14 cellular contexts compared by ENCODE assay signal in the genomic region with DNA sequence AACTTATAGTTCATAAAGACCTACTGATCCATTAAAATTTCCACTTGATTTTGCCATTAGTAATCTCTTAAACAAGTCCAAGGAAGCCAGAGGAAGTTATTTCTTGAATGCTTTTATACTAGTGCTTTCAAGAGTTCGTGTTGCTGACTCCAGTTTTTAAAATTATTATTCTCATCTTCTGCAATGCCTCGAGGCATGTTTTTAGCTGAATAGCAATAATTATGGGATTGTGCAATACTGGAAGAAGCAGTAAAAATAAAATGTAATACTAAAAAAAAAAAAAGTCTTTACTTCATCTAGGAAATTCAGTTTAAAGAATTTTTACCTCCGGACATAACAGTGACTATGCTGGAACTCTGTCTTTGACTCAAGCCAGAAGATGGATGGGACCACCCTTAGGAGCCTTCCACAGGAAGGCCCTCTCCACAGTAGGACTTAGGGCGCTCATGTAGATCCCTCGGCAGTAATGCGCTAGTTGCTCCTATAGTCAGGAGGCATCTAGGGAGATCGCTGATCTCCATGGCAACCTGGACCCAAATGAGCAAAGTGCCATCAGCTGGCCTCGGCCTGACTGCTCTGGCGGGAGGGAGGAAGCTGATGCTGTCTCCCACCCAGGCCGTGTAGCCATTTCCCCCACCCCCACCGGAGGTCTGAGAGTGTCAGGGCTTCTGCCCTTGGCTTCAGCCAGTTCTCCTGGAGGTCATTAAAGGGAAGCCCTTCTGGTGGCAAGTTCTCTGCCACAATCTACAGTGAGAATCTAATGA. TPM values are rescaled to one million over a fixed set of nuclear protein-coding genes. Genes with fewer than 3 reads are reported as not detected.
DNase-seq lines count a peak whose midpoint lies in the region; ATAC-seq and TF ChIP-seq lines count a peak whose summit lies in the region.
"Had no signal": no experiment of that assay in that cellular context is flagged by ENCODE, and none has a peak within 500 bp of the region (broad histone marks: within the 10 kb centered on the region; RNA-seq: fewer than 3 reads in every experiment).

No MANE protein-coding gene starts in this region.

- H3K27ac ChIP-seq in SK-N-MC (peak overlapping the region; percentile 92), right cardiac atrium (ENCODE audit: low read length) (peak overlapping the region; percentile 9), skeletal muscle tissue (ENCODE audit: low read depth, low read length) (peak overlapping the region; percentile 49), tibial nerve (peak overlapping the region in 2 of 4 donors; percentile 8 to 50)

- intact Hi-C loops in right cardiac atrium (cut with DNase I), result no loop called here

- H3K9ac ChIP-seq in SK-N-MC (ENCODE audit: insufficient read length), result no peak overlapping the region
- no peak overlapping the region for H3K9ac ChIP-seq in skeletal muscle tissue (ENCODE audit: low read depth in 1 of 3, low read length in 3 of 3)

- no peak for TF ChIP-seq CTCF in tibial nerve (IDR thresholded peaks at IDR 0.05)

- H3K4me1 ChIP-seq in right cardiac atrium (ENCODE audit: control insufficient read depth, insufficient read depth, low read length), result no peaks in the 10 kb centered on the region
- peaks cover 6 to 10% (median 8%) of the 10 kb centered on the region in 3 donors for H3K4me1 ChIP-seq in skeletal muscle tissue (ENCODE audit: control insufficient read depth in 3 of 3, insufficient read depth in 3 of 3, low read length in 3 of 3)
- peaks cover 0 to 26% (median 16%) of the 10 kb centered on the region in 4 donors for H3K4me1 ChIP-seq in tibial nerve

- H3K4me3 Mint-ChIP-seq in naive thymus-derived CD8-positive, alpha-beta T cell, result no peak overlapping the region
- H3K4me3 Mint-ChIP-seq: central memory CD8-positive, alpha-beta T cell had no signal

- peak in 1 of 2 donors; percentile 8 for TF ChIP-seq EP300 in tibial nerve (IDR thresholded peaks at IDR 0.05)

- DNase-seq in CD1c-positive myeloid dendritic cell (ENCODE audit: extremely low spot score) (peak; percentile 51), SK-N-MC (ENCODE audit: low read depth, low spot score) (peak; percentile 92), right cardiac atrium (peak in 2 of 3 donors; percentile 56 to 58), GDM1 (lab: John Stamatoyannopoulos, UW) (no peak), DMS 273 (lab: John Stamatoyannopoulos, UW; ENCODE audit: unreplicated experiment) (no peak), tibial nerve (ENCODE audit: low spot score in 2 of 2) (no peak)
- no peak for DNase-seq in naive thymus-derived CD8-positive, alpha-beta T cell
- DNase-seq: activated T-cell treated with anti-CD3 and anti-CD28 coated beads for 4 hours; Karpas-422; kidney; NCI-H187; stimulated activated CD4-positive, alpha-beta T cell treated with anti-CD3 and anti-CD28 coated beads, Interleukin-4, amount 100 ng/mL, for 24 hours had no signal

- POLR2A ChIA-PET in naive thymus-derived CD8-positive, alpha-beta T cell (lab: Charles Lee), result no interaction called here

- 77% methylated on average over 11 of the region's 11 CpGs for WGBS in right cardiac atrium
- 53 to 61% methylated on average over 8 to 11 of the region's 11 CpGs for WGBS in tibial nerve, 2 donors

- H3K27me3 Mint-ChIP-seq in naive thymus-derived CD8-positive, alpha-beta T cell, result peaks cover 1 to 13% (median 9%) of the 10 kb centered on the region in 5 donors

- H3K9me3 Mint-ChIP-seq in naive thymus-derived CD8-positive, alpha-beta T cell, result peaks cover 0 to 2% (median 0%) of the 10 kb centered on the region in 9 donors
- H3K9me3 Mint-ChIP-seq: central memory CD8-positive, alpha-beta T cell had no signal

- ATAC-seq in right cardiac atrium, result peak in 1 of 2 donors; percentile 5
- ATAC-seq in naive thymus-derived CD8-positive, alpha-beta T cell, result no peak

- peaks cover 0 to 16% (median 2%) of the 10 kb centered on the region in 4 donors for H3K4me1 Mint-ChIP-seq in naive thymus-derived CD8-positive, alpha-beta T cell
- H3K4me1 Mint-ChIP-seq: central memory CD8-positive, alpha-beta T cell had no signal

- peak overlapping the region; percentile 64 for H3K4me3 ChIP-seq in SK-N-MC
- H3K4me3 ChIP-seq in right cardiac atrium (ENCODE audit: low read length), result no peak overlapping the region
- no peak overlapping the region for H3K4me3 ChIP-seq in skeletal muscle tissue (ENCODE audit: low read length in 3 of 3)
- H3K4me3 ChIP-seq in tibial nerve, result no peak overlapping the region

- H3K36me3 ChIP-seq in SK-N-MC (ENCODE audit: insufficient read depth, low read length), result peaks cover 8% of the 10 kb centered on the region; the same call in 1 of the 2 replicates
- no peaks in the 10 kb centered on the region for H3K36me3 ChIP-seq in skeletal muscle tissue (ENCODE audit: control insufficient read depth in 3 of 3, insufficient read depth in 3 of 3, low read length in 3 of 3)
- H3K36me3 ChIP-seq in tibial nerve, result no peaks in the 10 kb centered on the region

- TF ChIP-seq POLR2A in tibial nerve (IDR thresholded peaks at IDR 0.05), result no peak

- H3K9me3 ChIP-seq in SK-N-MC (ENCODE audit: low read depth, low read length), result no peaks in the 10 kb centered on the region
- H3K9me3 ChIP-seq in right cardiac atrium (ENCODE audit: control insufficient read depth, low read length), result no peaks in the 10 kb centered on the region
- H3K9me3 ChIP-seq in skeletal muscle tissue (ENCODE audit: control insufficient read depth in 3 of 3, low read length in 3 of 3), result no peaks in the 10 kb centered on the region
- H3K9me3 ChIP-seq in tibial nerve, result no peaks in the 10 kb centered on the region

- H3K27ac Mint-ChIP-seq in naive thymus-derived CD8-positive, alpha-beta T cell, result no peak overlapping the region

- H3K36me3 Mint-ChIP-seq in naive thymus-derived CD8-positive, alpha-beta T cell, result no peaks in the 10 kb centered on the region

- H3K27me3 ChIP-seq in right cardiac atrium (ENCODE audit: control insufficient read depth, insufficient read depth) (no peaks in the 10 kb centered on the region), skeletal muscle tissue (ENCODE audit: control insufficient read depth in 3 of 3, insufficient read depth in 3 of 3, low read length in 3 of 3) (no peaks in the 10 kb centered on the region), tibial nerve (no peaks in the 10 kb centered on the region)

RNA-seq across cellular contexts. Expression of a gene that starts 56.7 kb away (rescaled TPM):
- total RNA-seq in right cardiac atrium (10 to 100 TPM; 15.1 to 20.1 (median 18.5) TPM), skeletal muscle tissue (18.8 TPM), tibial nerve (10 to 100 TPM; 58.8 to 97.3 (median 64.2) TPM)
- polyA plus RNA-seq in right cardiac atrium, result 5.2 TPM
- total RNA-seq in naive thymus-derived CD8-positive, alpha-beta T cell, result 1 to 10 TPM in 1 of 2 experiments, under 1 TPM in 1; 0.55 to 1.9 TPM
- under 1 TPM in 1 of 3 donors, not detected in 2; 0.55 TPM for polyA plus RNA-seq in naive thymus-derived CD8-positive, alpha-beta T cell

Comparison
In these comparisons a context has a peak if more than half of its experiments do, and no peak if none do; other contexts are left out.
1. DNase-seq: peak in CD1c-positive myeloid dendritic cell (single experiment), SK-N-MC (single experiment) and right cardiac atrium (2 of 3); none in GDM1 (single experiment), DMS 273 (single experiment), naive thymus-derived CD8-positive, alpha-beta T cell (0 of 10) and tibial nerve (0 of 2).